In the genomic region with DNA sequence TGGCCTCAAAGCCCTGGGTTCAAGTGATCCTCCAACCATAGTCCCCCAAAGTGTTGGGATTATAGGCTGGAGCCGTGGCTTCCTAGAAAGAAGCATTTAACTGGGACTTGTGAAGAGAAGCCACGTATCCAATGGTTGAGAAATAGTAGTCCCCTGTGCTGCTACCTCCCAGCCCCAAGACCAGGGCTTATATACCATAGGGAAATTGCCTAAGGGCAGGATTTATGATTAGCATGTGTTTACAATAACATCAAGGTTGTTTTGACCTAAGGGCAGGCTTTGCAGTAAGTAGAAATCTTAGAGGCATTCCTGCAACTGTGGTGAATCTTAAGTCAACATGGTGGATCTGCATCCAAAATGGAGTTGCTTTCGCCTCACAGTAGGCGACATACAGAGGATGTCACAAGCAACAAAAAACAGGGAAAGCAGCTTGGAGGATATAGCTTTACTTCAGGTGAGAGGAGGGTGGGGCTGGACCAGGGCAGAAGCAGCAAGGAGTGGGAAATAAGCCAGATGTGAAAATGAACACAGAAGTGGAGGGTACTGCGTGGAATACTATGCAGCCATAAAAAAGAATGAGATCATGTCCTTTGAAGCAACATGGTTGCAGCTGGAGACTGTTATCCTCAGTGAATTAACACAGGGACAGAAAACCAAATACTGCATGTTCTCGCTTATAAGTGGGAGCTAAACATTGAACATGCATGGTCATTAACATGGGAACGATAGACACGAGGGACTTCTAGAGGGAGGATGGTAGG, we compare ENCODE assay signal across 2 cellular contexts.
TF ChIP-seq lines count a peak whose summit lies in the region.

No MANE protein-coding gene starts in this region.

TF ChIP-seq in HepG2, 621 proteins besides CTCF, POLR2A, EP300 and RAD21:
- no peak for TF ChIP-seq ZNF7 (CRISPR knock-in tag; IDR thresholded peaks at IDR 0.05)
- TF ChIP-seq ZNF138 (CRISPR knock-in tag; IDR thresholded peaks at IDR 0.05; ENCODE audit: low read depth): no peak
- no peak for TF ChIP-seq KDM5B (CRISPR knock-in tag; IDR thresholded peaks at IDR 0.05; ENCODE audit: borderline replicate concordance)
- no peak for TF ChIP-seq MIXL1 (CRISPR knock-in tag; IDR thresholded peaks at IDR 0.05)
- no peak for TF ChIP-seq ARID2 (CRISPR knock-in tag; IDR thresholded peaks at IDR 0.05; ENCODE audit: borderline replicate concordance)
- TF ChIP-seq CCDC6 (CRISPR knock-in tag; IDR thresholded peaks at IDR 0.05): no peak
- no peak for TF ChIP-seq GTF3A (CRISPR knock-in tag; conservative IDR thresholded peaks at IDR 0.05)
- no peak for TF ChIP-seq ZNF891 (CRISPR knock-in tag; IDR thresholded peaks at IDR 0.05)
- TF ChIP-seq SPEN (CRISPR knock-in tag; IDR thresholded peaks at IDR 0.05; ENCODE audit: low read depth): no peak
- TF ChIP-seq SATB2 (CRISPR knock-in tag; IDR thresholded peaks at IDR 0.05): no peak
- TF ChIP-seq MAX (IDR thresholded peaks at IDR 0.05): no peak
- TF ChIP-seq JARID2 (CRISPR knock-in tag; IDR thresholded peaks at IDR 0.05; ENCODE audit: insufficient replicate concordance): no peak
- TF ChIP-seq SSRP1 (CRISPR knock-in tag; IDR thresholded peaks at IDR 0.05): no peak
- no peak for TF ChIP-seq RARA (CRISPR knock-in tag; IDR thresholded peaks at IDR 0.05)
- no peak for TF ChIP-seq SP5 (CRISPR knock-in tag; IDR thresholded peaks at IDR 0.05; ENCODE audit: borderline replicate concordance, low read depth)
- TF ChIP-seq ZNF460 (CRISPR knock-in tag; IDR thresholded peaks at IDR 0.05; ENCODE audit: borderline replicate concordance): no peak

TF ChIP-seq in K562, 482 proteins besides CTCF, POLR2A, EP300 and RAD21:
- TF ChIP-seq RBM25 (IDR thresholded peaks at IDR 0.05; ENCODE audit: low read depth, low read length, severe bottlenecking) (peak; percentile 35), ZBTB9 (CRISPR knock-in tag; IDR thresholded peaks at IDR 0.05) (no peak), ZNF146 (CRISPR knock-in tag; IDR thresholded peaks at IDR 0.05; ENCODE audit: unreplicated experiment) (peak; percentile 90), CREB3 (tag; conservative IDR thresholded peaks at IDR 0.05; ENCODE audit: low read depth) (0 out of 2 replicates have a peak, but pooled peaks have one; percentile 43)
